ENCODE assay signal across 8 cellular contexts in genomic region chr15:57559875-57560274, GRCh38. TPM values are rescaled to one million over a fixed set of nuclear protein-coding genes. Genes with fewer than 3 reads are reported as not detected.
DNase-seq lines count a peak whose midpoint lies in the region; TF ChIP-seq lines count a peak whose summit lies in the region.

No MANE protein-coding gene starts in this region.

- peak; percentile 80 for TF ChIP-seq CTCF in mesothelial cell of epicardium (IDR thresholded peaks at IDR 0.05; ENCODE audit: unreplicated experiment)

- peaks cover 3% of the 10 kb centered on the region for H3K36me3 Mint-ChIP-seq in mesothelial cell of epicardium

- peaks cover 4% of the 10 kb centered on the region for H3K9me3 Mint-ChIP-seq in mesothelial cell of epicardium

- H3K4me1 Mint-ChIP-seq in mesothelial cell of epicardium, result peaks cover 29% of the 10 kb centered on the region

- no peaks in the 10 kb centered on the region for H3K27me3 Mint-ChIP-seq in mesothelial cell of epicardium (ENCODE audit: low read depth)

- no peak overlapping the region for H3K27ac Mint-ChIP-seq in mesothelial cell of epicardium

- H3K4me3 Mint-ChIP-seq in mesothelial cell of epicardium, result no peak overlapping the region

- DNase-seq in NCI-H2227 (lab: John Stamatoyannopoulos, UW; ENCODE audit: unreplicated experiment), result peak; percentile 21
- no peak for DNase-seq in NCI-H2227 treated with DMSO at 0.1 percent for 48 hours (lab: John Stamatoyannopoulos, UW)
- DNase-seq in NCI-H1694 (lab: John Stamatoyannopoulos, UW), result peak; percentile 29
- peak; percentile 66 for DNase-seq in activated CD4-positive, alpha-beta T cell treated with anti-CD3 and anti-CD28 coated beads, Interleukin-2, amount 50 U/mL, for 1 hour
- DNase-seq in effector CD4-positive, alpha-beta T cell, result peak; percentile 53
- peak in 1 of 2 experiments; percentile 71 for DNase-seq in mesothelial cell of epicardium (ENCODE audit: low spot score in 2 of 2, unreplicated experiment in 2 of 2)
- peak; percentile 31 to 38 for DNase-seq in stimulated activated CD8-positive, alpha-beta memory T cell treated with anti-CD3 and anti-CD28 coated beads, Interleukin-4, amount 100 ng/mL, for 1 hour (ENCODE audit: low read depth in 2 of 2, low spot score in 1 of 2)
- no peak for DNase-seq in kidney glomerular epithelial cell (lab: John Stamatoyannopoulos, UW)

RNA-seq across cellular contexts. Expression of gene MYZAP, which starts 31.8 kb away (rescaled TPM):
- total RNA-seq in mesothelial cell of epicardium, result 3.3 to 3.9 TPM (median 3.8 TPM) in 3 replicates

Comparison
In these comparisons a context has a peak if more than half of its experiments do, and no peak if none do; other contexts are left out.
1. DNase-seq: peak in NCI-H2227 (single experiment), NCI-H1694 (single experiment), activated CD4-positive, alpha-beta T cell treated with anti-CD3 and anti-CD28 coated beads, Interleukin-2, amount 50 U/mL, for 1 hour (single experiment), effector CD4-positive, alpha-beta T cell (single experiment) and stimulated activated CD8-positive, alpha-beta memory T cell treated with anti-CD3 and anti-CD28 coated beads, Interleukin-4, amount 100 ng/mL, for 1 hour (2 of 2); none in NCI-H2227 treated with DMSO at 0.1 percent for 48 hours (single experiment) and kidney glomerular epithelial cell (single experiment).